10 cellular contexts compared by ENCODE assay signal in genomic region chr1:47508900-47509488, GRCh38.
DNase-seq lines count a peak whose midpoint lies in the region; ATAC-seq and TF ChIP-seq lines count a peak whose summit lies in the region.
"Had no signal": no experiment of that assay in that cellular context is flagged by ENCODE, and none has a peak within 500 bp of the region (broad histone marks: within the 10 kb centered on the region; RNA-seq: fewer than 3 reads in every experiment).

No MANE protein-coding gene starts in this region.

- peaks cover 5% of the 10 kb centered on the region for H3K4me1 Mint-ChIP-seq in progenitor cell of endocrine pancreas (ENCODE audit: low read depth)

- H3K4me3 Mint-ChIP-seq in progenitor cell of endocrine pancreas (ENCODE audit: low read depth): peak overlapping the region; percentile 70

- no peaks in the 10 kb centered on the region for H3K36me3 ChIP-seq in NT2/D1 (ENCODE audit: insufficient read depth, insufficient read length, low read length)
- no peaks in the 10 kb centered on the region for H3K36me3 ChIP-seq in heart right ventricle
- H3K36me3 ChIP-seq: Peyer's patch had no signal

- DNase-seq in GM03348 (ENCODE audit: low spot score): peak; percentile 42
- no peak for DNase-seq in NT2/D1 (ENCODE audit: low read depth, low spot score)
- DNase-seq in heart right ventricle: no peak
- DNase-seq in progenitor cell of endocrine pancreas (ENCODE audit: low spot score, unreplicated experiment): no peak
- no peak for DNase-seq in hepatic stellate cell (ENCODE audit: low spot score)
- no peak for DNase-seq in NCI-H82 treated with DMSO at 0.1 percent for 48 hours (lab: John Stamatoyannopoulos, UW; ENCODE audit: unreplicated experiment)
- DNase-seq: activated gamma-delta T cell had no signal

- no peak overlapping the region for H3K27ac Mint-ChIP-seq in progenitor cell of endocrine pancreas

- H3K9ac ChIP-seq in NT2/D1 (ENCODE audit: insufficient read length, low read depth): peak overlapping the region; percentile 62

- H3K36me3 Mint-ChIP-seq in progenitor cell of endocrine pancreas (ENCODE audit: insufficient read depth): no peaks in the 10 kb centered on the region

- H3K27ac ChIP-seq in heart right ventricle: no peak overlapping the region
- H3K27ac ChIP-seq: Peyer's patch had no signal

- TF ChIP-seq CTCF in heart right ventricle (IDR thresholded peaks at IDR 0.05) (no peak), progenitor cell of endocrine pancreas (IDR thresholded peaks at IDR 0.05; ENCODE audit: unreplicated experiment) (no peak)

- H3K4me1 ChIP-seq in NT2/D1 (ENCODE audit: insufficient read depth, insufficient read length) (peaks cover 3% of the 10 kb centered on the region), heart right ventricle (peaks cover 0 to 14% (median 12%) of the 10 kb centered on the region in 9 donors)

- H3K4me3 ChIP-seq in NT2/D1 (ENCODE audit: insufficient read length, low read depth) (peak overlapping the region; percentile 53), heart right ventricle (peak overlapping the region in 8 of 10 donors; percentile 44 to 61 (median 52))

- no peaks in the 10 kb centered on the region for H3K9me3 Mint-ChIP-seq in progenitor cell of endocrine pancreas (ENCODE audit: low read depth)

- WGBS in heart right ventricle, 2 donors: 32 to 34% methylated on average over 12 of the region's 12 CpGs

- peaks cover 53% of the 10 kb centered on the region for H3K27me3 ChIP-seq in NT2/D1 (ENCODE audit: insufficient read depth, insufficient read length)
- peaks cover 5 to 87% (median 83%) of the 10 kb centered on the region in 7 donors for H3K27me3 ChIP-seq in heart right ventricle

- H3K9me3 ChIP-seq in NT2/D1 (ENCODE audit: insufficient read depth, low read length): peaks cover 10% of the 10 kb centered on the region
- H3K9me3 ChIP-seq in heart right ventricle: peaks cover 0 to 7% (median 0%) of the 10 kb centered on the region in 11 donors
- H3K9me3 ChIP-seq: Peyer's patch had no signal

- H3K27me3 Mint-ChIP-seq in progenitor cell of endocrine pancreas: peaks cover 80% of the 10 kb centered on the region

- ATAC-seq in heart right ventricle (peak in 5 of 8 donors; percentile 12 to 59 (median 48)), HG02852 (IDR thresholded peaks at IDR 0.05; ENCODE audit: unreplicated experiment) (no peak), HG02678 (IDR thresholded peaks at IDR 0.05; ENCODE audit: unreplicated experiment) (no peak)

- intact Hi-C loops in heart right ventricle (cut with DNase I): loop anchor here in 1 of 10 donors (5.0 kb wide), 1 partner anchor 1122 kb away; no protein-coding TSS in a partner anchor

Comparison
In these comparisons a context has a peak if more than half of its experiments do, and no peak if none do; other contexts are left out.
1. ATAC-seq: peak in heart right ventricle (5 of 8); none in HG02852 (single experiment) and HG02678 (single experiment).